Comparison of ENCODE assay signal across 1 cellular context in the genomic region with DNA sequence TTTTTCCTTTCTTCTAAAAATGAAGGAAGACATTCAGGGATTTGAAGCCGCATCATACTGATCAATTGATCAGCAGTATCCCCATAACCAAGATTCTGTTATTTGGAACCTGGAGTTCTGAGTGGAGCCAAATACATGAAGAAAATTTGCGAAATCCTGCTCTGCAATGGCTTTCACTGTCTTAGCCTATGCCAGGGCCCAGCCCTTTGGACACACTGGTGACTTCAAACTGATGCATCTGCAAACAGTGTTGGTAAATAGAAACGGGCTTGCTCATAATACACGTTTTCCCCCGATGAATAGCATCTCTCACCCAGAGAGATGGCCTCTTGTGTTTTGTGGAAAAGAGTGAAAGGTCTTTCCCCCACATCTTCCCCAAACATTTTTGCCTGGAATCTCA.
TF ChIP-seq lines count a peak whose summit lies in the region.

No MANE protein-coding gene starts in this region.

TF ChIP-seq in HepG2, 621 proteins besides CTCF, POLR2A, EP300 and RAD21 (continued from another document):
- TF ChIP-seq, protein P1, sequence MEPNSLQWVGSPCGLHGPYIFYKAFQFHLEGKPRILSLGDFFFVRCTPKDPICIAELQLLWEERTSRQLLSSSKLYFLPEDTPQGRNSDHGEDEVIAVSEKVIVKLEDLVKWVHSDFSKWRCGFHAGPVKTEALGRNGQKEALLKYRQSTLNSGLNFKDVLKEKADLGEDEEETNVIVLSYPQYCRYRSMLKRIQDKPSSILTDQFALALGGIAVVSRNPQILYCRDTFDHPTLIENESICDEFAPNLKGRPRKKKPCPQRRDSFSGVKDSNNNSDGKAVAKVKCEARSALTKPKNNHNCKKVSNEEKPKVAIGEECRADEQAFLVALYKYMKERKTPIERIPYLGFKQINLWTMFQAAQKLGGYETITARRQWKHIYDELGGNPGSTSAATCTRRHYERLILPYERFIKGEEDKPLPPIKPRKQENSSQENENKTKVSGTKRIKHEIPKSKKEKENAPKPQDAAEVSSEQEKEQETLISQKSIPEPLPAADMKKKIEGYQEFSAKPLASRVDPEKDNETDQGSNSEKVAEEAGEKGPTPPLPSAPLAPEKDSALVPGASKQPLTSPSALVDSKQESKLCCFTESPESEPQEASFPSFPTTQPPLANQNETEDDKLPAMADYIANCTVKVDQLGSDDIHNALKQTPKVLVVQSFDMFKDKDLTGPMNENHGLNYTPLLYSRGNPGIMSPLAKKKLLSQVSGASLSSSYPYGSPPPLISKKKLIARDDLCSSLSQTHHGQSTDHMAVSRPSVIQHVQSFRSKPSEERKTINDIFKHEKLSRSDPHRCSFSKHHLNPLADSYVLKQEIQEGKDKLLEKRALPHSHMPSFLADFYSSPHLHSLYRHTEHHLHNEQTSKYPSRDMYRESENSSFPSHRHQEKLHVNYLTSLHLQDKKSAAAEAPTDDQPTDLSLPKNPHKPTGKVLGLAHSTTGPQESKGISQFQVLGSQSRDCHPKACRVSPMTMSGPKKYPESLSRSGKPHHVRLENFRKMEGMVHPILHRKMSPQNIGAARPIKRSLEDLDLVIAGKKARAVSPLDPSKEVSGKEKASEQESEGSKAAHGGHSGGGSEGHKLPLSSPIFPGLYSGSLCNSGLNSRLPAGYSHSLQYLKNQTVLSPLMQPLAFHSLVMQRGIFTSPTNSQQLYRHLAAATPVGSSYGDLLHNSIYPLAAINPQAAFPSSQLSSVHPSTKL (CRISPR knock-in tag; IDR thresholded peaks at IDR 0.05): peak; percentile 57
- TF ChIP-seq GATAD2A (CRISPR knock-in tag; IDR thresholded peaks at IDR 0.05): peak; percentile 11; the same call in 1 of the 2 replicates
- TF ChIP-seq FOXA3 (CRISPR knock-in tag; IDR thresholded peaks at IDR 0.05): peak; percentile 42; the same call in 1 of the 2 replicates
- TF ChIP-seq, protein P2, sequence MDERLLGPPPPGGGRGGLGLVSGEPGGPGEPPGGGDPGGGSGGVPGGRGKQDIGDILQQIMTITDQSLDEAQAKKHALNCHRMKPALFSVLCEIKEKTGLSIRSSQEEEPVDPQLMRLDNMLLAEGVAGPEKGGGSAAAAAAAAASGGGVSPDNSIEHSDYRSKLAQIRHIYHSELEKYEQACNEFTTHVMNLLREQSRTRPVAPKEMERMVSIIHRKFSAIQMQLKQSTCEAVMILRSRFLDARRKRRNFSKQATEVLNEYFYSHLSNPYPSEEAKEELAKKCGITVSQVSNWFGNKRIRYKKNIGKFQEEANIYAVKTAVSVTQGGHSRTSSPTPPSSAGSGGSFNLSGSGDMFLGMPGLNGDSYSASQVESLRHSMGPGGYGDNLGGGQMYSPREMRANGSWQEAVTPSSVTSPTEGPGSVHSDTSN (CRISPR knock-in tag; IDR thresholded peaks at IDR 0.05): no peak
- TF ChIP-seq EED (CRISPR knock-in tag; IDR thresholded peaks at IDR 0.05): no peak
- TF ChIP-seq FOXP1 (IDR thresholded peaks at IDR 0.05): no peak
- peak; percentile 63; the same call in 1 of the 2 replicates for TF ChIP-seq FOXP1 (CRISPR knock-in tag; IDR thresholded peaks at IDR 0.05)
